17 cellular contexts compared by ENCODE assay signal in the genomic region with DNA sequence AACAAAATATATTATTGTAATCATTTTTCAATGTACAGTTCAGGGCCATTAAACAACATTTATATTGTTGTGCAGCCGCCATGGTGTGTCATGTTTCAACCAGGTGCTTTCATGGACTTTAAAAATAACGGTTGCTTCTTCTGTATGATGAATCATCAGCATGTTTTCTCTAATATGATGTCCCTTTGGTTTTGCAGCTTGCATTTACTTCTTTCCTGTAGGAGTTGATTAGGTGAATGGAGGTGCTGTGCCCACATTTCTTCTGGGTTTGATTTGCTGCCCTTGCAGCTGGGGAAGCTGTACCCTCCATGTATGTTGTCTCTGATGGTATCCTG.
"Had no signal": no experiment of that assay in that cellular context is flagged by ENCODE, and none has a peak within 500 bp of the region (broad histone marks: within the 10 kb centered on the region; RNA-seq: fewer than 3 reads in every experiment).

No MANE protein-coding gene starts in this region.

- H3K27me3 Mint-ChIP-seq: activated CD4-positive, alpha-beta T cell treated with anti-CD3 and anti-CD28 coated beads, Interleukin-2, amount 10 ng/mL, durations not matched to agents 7 days and 5 days; activated naive CD8-positive, alpha-beta T cell; stimulated activated naive CD8-positive, alpha-beta T cell treated with anti-CD3 and anti-CD28 coated beads, Interleukin-15, amount 100 ng/mL, for 72 hours had no signal

- H3K27me3 ChIP-seq: colonic mucosa, esophagus muscularis mucosa, testis, upper lobe of right lung had no signal

- H3K4me3 Mint-ChIP-seq: activated CD4-positive, alpha-beta T cell treated with anti-CD3 and anti-CD28 coated beads, Interleukin-2, amount 10 ng/mL, durations not matched to agents 7 days and 5 days; activated naive CD8-positive, alpha-beta T cell; nephron; stimulated activated naive CD8-positive, alpha-beta T cell treated with anti-CD3 and anti-CD28 coated beads, Interleukin-15, amount 100 ng/mL, for 72 hours had no signal

- H3K4me1 ChIP-seq: colonic mucosa had no signal

- H3K4me3 ChIP-seq: colonic mucosa, esophagus muscularis mucosa, smooth muscle cell, testis, upper lobe of right lung had no signal

- H3K27ac ChIP-seq: colonic mucosa, esophagus muscularis mucosa, testis, upper lobe of right lung had no signal

- H3K4me2 ChIP-seq: smooth muscle cell had no signal

- ATAC-seq: left ventricle myocardium superior; stimulated activated naive CD8-positive, alpha-beta T cell treated with anti-CD3 and anti-CD28 coated beads, Interleukin-15, amount 100 ng/mL, for 72 hours; upper lobe of right lung had no signal

- H3K27ac Mint-ChIP-seq: activated naive CD8-positive, alpha-beta T cell had no signal

- DNase-seq: activated CD4-positive, alpha-beta T cell treated with anti-CD3 and anti-CD28 coated beads, Interleukin-2, amount 10 ng/mL, durations not matched to agents 7 days and 5 days; activated CD4-positive, CD25-positive, alpha-beta regulatory T cell; activated CD8-positive, alpha-beta memory T cell treated with anti-CD3 and anti-CD28 coated beads, Interleukin-2, amount 50 U/mL, for 48 hours; activated gamma-delta T cell treated with Interleukin-2 at 50 U/mL for 16 hours; amniotic stem cell; colonic mucosa; left ventricle myocardium superior; mesendoderm; nucleus accumbens; posterior cingulate gyrus; stimulated activated naive CD8-positive, alpha-beta T cell treated with anti-CD3 and anti-CD28 coated beads, Interleukin-15, amount 100 ng/mL, for 72 hours; testis; upper lobe of right lung had no signal

- H3K36me3 ChIP-seq: colonic mucosa, esophagus muscularis mucosa, upper lobe of right lung had no signal

- H3K9me3 Mint-ChIP-seq: nephron; stimulated activated naive CD8-positive, alpha-beta T cell treated with anti-CD3 and anti-CD28 coated beads, Interleukin-15, amount 100 ng/mL, for 72 hours had no signal

- H3K9me3 ChIP-seq: colonic mucosa, esophagus muscularis mucosa, testis, upper lobe of right lung had no signal
